ENCODE assay signal across 8 cellular contexts in the genomic region with DNA sequence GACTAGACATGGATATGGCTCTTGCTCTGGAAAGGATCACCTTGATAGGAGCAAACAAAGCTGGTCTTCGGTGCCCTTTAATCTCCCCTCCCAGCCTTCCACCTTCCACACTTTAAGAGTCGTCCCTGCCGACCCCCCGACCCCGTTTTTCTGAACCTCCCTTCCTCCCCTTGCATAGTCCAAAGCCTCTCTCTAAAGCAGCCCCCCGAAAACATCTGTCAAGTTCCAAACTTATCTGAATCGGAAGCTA. TPM values are rescaled to one million over a fixed set of nuclear protein-coding genes. Genes with fewer than 3 reads are reported as not detected.
A peak's percentile ranks its signal among the peaks of the same experiment; 100 is the strongest.
DNase-seq lines count a peak whose midpoint lies in the region; ATAC-seq, FAIRE-seq and TF ChIP-seq lines count a peak whose summit lies in the region.

No MANE protein-coding gene starts in this region.

- H3K9ac ChIP-seq in rectal smooth muscle tissue (ENCODE audit: low read length), result peak overlapping the region; percentile 25

- H3K27me3 ChIP-seq in SJSA1 (replicated peaks) (no peaks in the 10 kb centered on the region), rectal smooth muscle tissue (ENCODE audit: control insufficient read depth, insufficient read depth, low read length) (no peaks in the 10 kb centered on the region)

- H3K4me1 ChIP-seq in SJSA1 (replicated peaks), result peaks cover 10% of the 10 kb centered on the region
- H3K4me1 ChIP-seq in rectal smooth muscle tissue (ENCODE audit: control insufficient read depth, insufficient read depth, low read length), result peaks cover 3% of the 10 kb centered on the region

- no peak for FAIRE-seq in RCC 7860 (lab: Jason Lieb, UNC)

- H3K9me3 ChIP-seq in SJSA1 (replicated peaks), result no peaks in the 10 kb centered on the region

- H3K27ac ChIP-seq in SJSA1 (peak overlapping the region; percentile 51), rectal smooth muscle tissue (ENCODE audit: low read depth, low read length) (peak overlapping the region; percentile 76)

- no peak for TF ChIP-seq CTCF in fibroblast of the aortic adventitia (IDR thresholded peaks at IDR 0.05; ENCODE audit: insufficient read depth, low read length)

- DNase-seq in SJSA1 (ENCODE audit: low read depth in 1 of 2, low spot score in 2 of 2) (no peak), fibroblast of the aortic adventitia (ENCODE audit: low read depth) (no peak), RCC 7860 (ENCODE audit: low spot score) (no peak), GOT3 (lab: John Stamatoyannopoulos, UW) (no peak), NCI-H226 (no peak)

- H3K36me3 ChIP-seq in SJSA1, result peaks cover 34% of the 10 kb centered on the region
- peaks cover 3% of the 10 kb centered on the region for H3K36me3 ChIP-seq in rectal smooth muscle tissue (ENCODE audit: control insufficient read depth, insufficient read depth, low read length)

- peak overlapping the region; percentile 67 for H3K4me3 ChIP-seq in SJSA1
- peak overlapping the region; percentile 74 for H3K4me3 ChIP-seq in fibroblast of the aortic adventitia (ENCODE audit: low read depth, low read length)
- H3K4me3 ChIP-seq in rectal smooth muscle tissue (ENCODE audit: low read length), result peak overlapping the region; percentile 62

- peak; percentile 2 for ATAC-seq in GM19467 (IDR thresholded peaks at IDR 0.05; ENCODE audit: unreplicated experiment)
- ATAC-seq in HG03469 (IDR thresholded peaks at IDR 0.05; ENCODE audit: unreplicated experiment), result no peak

RNA-seq across cellular contexts. Expression of a gene that starts 0.4 kb away (rescaled TPM):
- 9.9 and 10.8 TPM in 2 replicates for total RNA-seq in SJSA1 (2014; rRNA removed; shearing (Covaris generic))
- 18.1 and 20.2 TPM in 2 replicates for total RNA-seq in fibroblast of the aortic adventitia (ENCODE audit: low replicate concordance)

RNA-seq across cellular contexts. Expression of a gene that starts 28.6 kb away (rescaled TPM):
- total RNA-seq in SJSA1 (2014; rRNA removed; shearing (Covaris generic)), result 0.19 and 0.61 TPM in 2 replicates
- total RNA-seq in fibroblast of the aortic adventitia (ENCODE audit: low replicate concordance), result 0.25 and 0.45 TPM in 2 replicates
